8 cellular contexts compared by ENCODE assay signal in genomic region chr1:108961752-108962486, GRCh38. TPM values are rescaled to one million over a fixed set of nuclear protein-coding genes. Genes with fewer than 3 reads are reported as not detected.
DNase-seq lines count a peak whose midpoint lies in the region; ATAC-seq and TF ChIP-seq lines count a peak whose summit lies in the region.

No MANE protein-coding gene starts in this region.

- peak overlapping the region in 5 of 11 experiments; percentile 85 to 90 (median 88); a peak in 7 of 22 replicates for H3K27ac ChIP-seq in BLaER1 treated with 17β-estradiol and CSF1 and Interleukin-3, amounts not matched to agents 10 nM and 100 nM

- H3K9me3 ChIP-seq in BLaER1 treated with 17β-estradiol and CSF1 and Interleukin-3, amounts not matched to agents 10 nM and 100 nM (replicated peaks in 1 of 11), result no peaks in the 10 kb centered on the region

- peaks cover 0 to 26% (median 6%) of the 10 kb centered on the region in 11 experiments; a peak in 6 of 22 replicates for H3K27me3 ChIP-seq in BLaER1 treated with 17β-estradiol and CSF1 and Interleukin-3, amounts not matched to agents 10 nM and 100 nM

- H4K20me1 ChIP-seq in BLaER1 treated with 17β-estradiol and CSF1 and Interleukin-3, amounts not matched to agents 10 nM and 100 nM, result peaks cover 38 to 59% (median 53%) of the 10 kb centered on the region in 11 experiments; a peak in 21 of 22 replicates

- H3K36me3 ChIP-seq in BLaER1 treated with 17β-estradiol and CSF1 and Interleukin-3, amounts not matched to agents 10 nM and 100 nM, result peaks cover 12 to 32% (median 19%) of the 10 kb centered on the region in 11 experiments; a peak in 19 of 22 replicates

- TF ChIP-seq CTCF in choroid plexus epithelial cell (conservative IDR thresholded peaks at IDR 0.05; ENCODE audit: low read depth, low read length), result no peak

- H3K27me3 Mint-ChIP-seq in natural killer cell treated with Interleukin-12 subunit alpha and Interleukin-12 subunit beta and Interleukin-15 and Interleukin-18, amount 100 ng/mL, for 72 hours, result peaks cover 11 to 17% of the 10 kb centered on the region in 2 donors

- H3K4me2 ChIP-seq in BLaER1 treated with 17β-estradiol and CSF1 and Interleukin-3, amounts not matched to agents 10 nM and 100 nM, result peak overlapping the region; percentile 78 to 95 (median 89)

- H3K9me3 Mint-ChIP-seq in natural killer cell treated with Interleukin-12 subunit alpha and Interleukin-12 subunit beta and Interleukin-15 and Interleukin-18, amount 100 ng/mL, for 72 hours, result no peaks in the 10 kb centered on the region

- H3K4me3 ChIP-seq in BLaER1 treated with 17β-estradiol and CSF1 and Interleukin-3, amounts not matched to agents 10 nM and 100 nM, result peak overlapping the region; percentile 62 to 88 (median 80)
- H3K4me3 ChIP-seq in choroid plexus epithelial cell (ENCODE audit: low read depth, low read length), result peak overlapping the region; percentile 83

- peaks cover 23 to 37% of the 10 kb centered on the region in 2 donors for H3K4me1 Mint-ChIP-seq in natural killer cell treated with Interleukin-12 subunit alpha and Interleukin-12 subunit beta and Interleukin-15 and Interleukin-18, amount 100 ng/mL, for 72 hours (ENCODE audit: low read depth in 2 of 2)

- no peak for ATAC-seq in natural killer cell treated with Interleukin-12 subunit alpha and Interleukin-12 subunit beta and Interleukin-15 and Interleukin-18, amount 100 ng/mL, for 72 hours
- no peak for ATAC-seq in HG02610 (IDR thresholded peaks at IDR 0.05; ENCODE audit: unreplicated experiment)

- in situ Hi-C loops in KBM-7 (cut with MboI; ENCODE audit: low pct_unique_long_range_greater_than_20kb, low sequenced_read_pairs), result no loop called here

- H3K27ac Mint-ChIP-seq in natural killer cell treated with Interleukin-12 subunit alpha and Interleukin-12 subunit beta and Interleukin-15 and Interleukin-18, amount 100 ng/mL, for 72 hours, result peak overlapping the region; percentile 66 to 80

- H3K4me1 ChIP-seq in BLaER1 treated with 17β-estradiol and CSF1 and Interleukin-3, amounts not matched to agents 10 nM and 100 nM, result peaks cover 22 to 32% (median 27%) of the 10 kb centered on the region in 10 experiments

- peak overlapping the region in 10 of 11 experiments; percentile 78 to 90 (median 88); a peak in 20 of 22 replicates for H3K9ac ChIP-seq in BLaER1 treated with 17β-estradiol and CSF1 and Interleukin-3, amounts not matched to agents 10 nM and 100 nM

- H3K4me3 Mint-ChIP-seq in natural killer cell treated with Interleukin-12 subunit alpha and Interleukin-12 subunit beta and Interleukin-15 and Interleukin-18, amount 100 ng/mL, for 72 hours, result peak overlapping the region; percentile 88

- H3K36me3 Mint-ChIP-seq in natural killer cell treated with Interleukin-12 subunit alpha and Interleukin-12 subunit beta and Interleukin-15 and Interleukin-18, amount 100 ng/mL, for 72 hours, result peaks cover 14% of the 10 kb centered on the region

- peak; percentile 15 for DNase-seq in KBM-7
- no peak for DNase-seq in choroid plexus epithelial cell (ENCODE audit: low read depth)
- DNase-seq in natural killer cell treated with Interleukin-12 subunit alpha and Interleukin-12 subunit beta and Interleukin-15 and Interleukin-18, amount 100 ng/mL, for 72 hours (ENCODE audit: low spot score), result no peak
- no peak for DNase-seq in D341Med (ENCODE audit: low spot score)
- no peak for DNase-seq in HUDEP-2 (lab: John Stamatoyannopoulos, UW; ENCODE audit: unreplicated experiment in 76 of 76)
- no peak for DNase-seq in DMS153 (lab: John Stamatoyannopoulos, UW)

RNA-seq across cellular contexts. Expression of gene CLCC1, which starts 1.4 kb away (rescaled TPM):
- 10 to 100 TPM; 15.5 to 17.0 TPM for total RNA-seq in natural killer cell treated with Interleukin-12 subunit alpha and Interleukin-12 subunit beta and Interleukin-15 and Interleukin-18, amount 100 ng/mL, for 72 hours
